Comparison of ENCODE assay signal across 2 cellular contexts in the genomic region with DNA sequence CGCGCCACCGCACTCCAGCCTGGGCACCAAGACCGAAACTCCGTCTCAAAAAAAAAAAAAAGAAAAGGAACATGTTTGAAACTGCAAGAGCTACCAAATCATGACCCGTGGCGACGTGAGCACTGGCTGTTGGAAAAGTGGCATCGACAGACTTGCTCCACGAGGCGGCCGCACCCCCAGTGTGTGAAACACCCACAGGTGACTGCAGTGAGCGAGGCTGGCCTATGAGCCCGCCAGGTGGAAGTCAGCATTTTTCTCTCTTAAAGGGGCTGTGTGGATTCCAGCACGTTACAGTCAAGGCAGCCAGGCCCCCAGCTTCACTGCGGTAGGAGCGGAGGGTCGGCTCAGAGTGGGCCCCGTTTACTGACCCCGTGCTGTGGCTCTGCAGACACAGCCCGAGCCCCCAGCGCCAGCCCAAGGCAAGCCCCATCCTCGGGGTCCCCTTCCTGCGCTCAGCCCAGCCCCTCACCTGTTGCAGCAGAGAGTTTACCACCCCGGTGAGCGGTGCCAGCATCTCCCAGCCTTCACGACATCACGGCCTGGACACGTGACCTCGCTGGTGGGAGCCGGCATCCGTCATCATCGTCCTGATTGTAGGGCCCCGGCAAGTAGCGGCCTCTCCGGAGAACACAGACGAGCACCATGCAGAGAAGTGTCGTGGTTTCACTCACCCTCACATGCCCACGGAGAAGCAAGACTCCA.
TF ChIP-seq lines count a peak whose summit lies in the region.

No MANE protein-coding gene starts in this region.

TF ChIP-seq in HEK293, 187 proteins besides CTCF, POLR2A, EP300 and RAD21:
- TF ChIP-seq TCF7L2 (IDR thresholded peaks at IDR 0.05; ENCODE audit: borderline replicate concordance, low read depth, low read length) (no peak), ZSCAN16 (tag by site-specific recombination; IDR thresholded peaks at IDR 0.05) (no peak), ZNF830 (tag by site-specific recombination; IDR thresholded peaks at IDR 0.05; ENCODE audit: low read depth) (no peak), ZNF37A (tag by site-specific recombination; IDR thresholded peaks at IDR 0.05) (no peak), ZNF266 (tag by site-specific recombination; IDR thresholded peaks at IDR 0.05; ENCODE audit: low read depth) (no peak), ZNF521 (tag by site-specific recombination; IDR thresholded peaks at IDR 0.05) (no peak), SCRT2 (tag by site-specific recombination; IDR thresholded peaks at IDR 0.05) (peak; percentile 79), ZNF174 (tag by site-specific recombination; IDR thresholded peaks at IDR 0.05) (no peak), ZBTB20 (tag by site-specific recombination; IDR thresholded peaks at IDR 0.05) (no peak), SCRT1 (tag by site-specific recombination; IDR thresholded peaks at IDR 0.05; ENCODE audit: borderline replicate concordance) (0 out of 2 replicates have a peak, but pooled peaks have one; percentile 19), ZNF791 (tag by site-specific recombination; IDR thresholded peaks at IDR 0.05) (no peak)
- TF ChIP-seq, protein P1, sequence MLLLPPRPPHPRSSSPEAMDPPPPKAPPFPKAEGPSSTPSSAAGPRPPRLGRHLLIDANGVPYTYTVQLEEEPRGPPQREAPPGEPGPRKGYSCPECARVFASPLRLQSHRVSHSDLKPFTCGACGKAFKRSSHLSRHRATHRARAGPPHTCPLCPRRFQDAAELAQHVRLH (tag by site-specific recombination; IDR thresholded peaks at IDR 0.05): no peak
- TF ChIP-seq, protein P2, sequence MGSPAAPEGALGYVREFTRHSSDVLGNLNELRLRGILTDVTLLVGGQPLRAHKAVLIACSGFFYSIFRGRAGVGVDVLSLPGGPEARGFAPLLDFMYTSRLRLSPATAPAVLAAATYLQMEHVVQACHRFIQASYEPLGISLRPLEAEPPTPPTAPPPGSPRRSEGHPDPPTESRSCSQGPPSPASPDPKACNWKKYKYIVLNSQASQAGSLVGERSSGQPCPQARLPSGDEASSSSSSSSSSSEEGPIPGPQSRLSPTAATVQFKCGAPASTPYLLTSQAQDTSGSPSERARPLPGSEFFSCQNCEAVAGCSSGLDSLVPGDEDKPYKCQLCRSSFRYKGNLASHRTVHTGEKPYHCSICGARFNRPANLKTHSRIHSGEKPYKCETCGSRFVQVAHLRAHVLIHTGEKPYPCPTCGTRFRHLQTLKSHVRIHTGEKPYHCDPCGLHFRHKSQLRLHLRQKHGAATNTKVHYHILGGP (tag by site-specific recombination; IDR thresholded peaks at IDR 0.05): no peak
TF ChIP-seq in HEK293: peak in this region for 2.

TF ChIP-seq in GM12878, 131 proteins besides CTCF, POLR2A, EP300 and RAD21:
- TF ChIP-seq ZNF217 (IDR thresholded peaks at IDR 0.05) (no peak), POLR2AphosphoS2 (IDR thresholded peaks at IDR 0.05; ENCODE audit: low read depth, low read length) (no peak), FOXM1 (IDR thresholded peaks at IDR 0.05; ENCODE audit: low read depth, low read length) (no peak)
- TF ChIP-seq, protein P3, sequence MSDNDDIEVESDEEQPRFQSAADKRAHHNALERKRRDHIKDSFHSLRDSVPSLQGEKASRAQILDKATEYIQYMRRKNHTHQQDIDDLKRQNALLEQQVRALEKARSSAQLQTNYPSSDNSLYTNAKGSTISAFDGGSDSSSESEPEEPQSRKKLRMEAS (IDR thresholded peaks at IDR 0.05; ENCODE audit: low read depth, low read length): no peak
- TF ChIP-seq, protein P4, sequence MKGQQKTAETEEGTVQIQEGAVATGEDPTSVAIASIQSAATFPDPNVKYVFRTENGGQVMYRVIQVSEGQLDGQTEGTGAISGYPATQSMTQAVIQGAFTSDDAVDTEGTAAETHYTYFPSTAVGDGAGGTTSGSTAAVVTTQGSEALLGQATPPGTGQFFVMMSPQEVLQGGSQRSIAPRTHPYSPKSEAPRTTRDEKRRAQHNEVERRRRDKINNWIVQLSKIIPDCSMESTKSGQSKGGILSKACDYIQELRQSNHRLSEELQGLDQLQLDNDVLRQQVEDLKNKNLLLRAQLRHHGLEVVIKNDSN (IDR thresholded peaks at IDR 0.05; ENCODE audit: borderline replicate concordance, extremely low read length, insufficient read depth, low read depth, low read length): peak; percentile 13
